ENCODE assay signal across 8 cellular contexts in the genomic region with DNA sequence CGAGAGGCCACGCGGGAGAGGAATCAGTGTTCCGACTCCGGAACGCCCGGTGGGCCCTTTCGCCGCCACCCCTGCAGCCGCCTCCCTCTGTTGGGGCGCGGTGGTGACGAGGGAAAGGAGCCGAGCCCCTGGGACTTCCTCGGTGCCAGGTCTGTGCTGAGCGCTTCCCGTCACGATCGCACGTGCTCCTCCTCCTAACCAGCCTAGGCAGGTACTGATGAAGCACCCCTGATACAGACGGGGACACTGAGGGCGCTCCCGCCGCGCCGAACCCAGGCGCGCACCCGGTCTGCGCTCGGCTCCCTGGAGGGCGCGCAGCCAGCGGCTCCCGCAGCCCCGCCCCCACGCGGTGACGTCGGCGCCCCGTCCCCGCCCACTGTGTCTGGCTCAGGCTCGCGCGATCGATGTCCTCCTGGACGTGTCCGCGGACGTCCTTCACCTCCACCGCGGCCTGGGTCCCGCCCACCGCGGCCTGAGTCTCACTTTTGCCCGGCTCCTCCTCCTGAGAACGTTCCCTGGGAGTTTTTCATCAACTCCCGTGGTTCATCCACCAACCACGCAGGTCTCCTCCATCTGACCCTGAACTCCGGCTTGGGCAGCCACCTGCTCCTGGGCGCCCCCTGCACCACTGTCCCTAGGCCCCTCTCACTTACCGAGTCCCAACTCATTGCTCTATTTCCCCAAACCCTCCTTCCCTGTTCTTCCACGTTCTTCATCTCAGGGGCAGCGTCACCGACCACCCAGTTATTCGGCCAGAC. TPM values are rescaled to one million over a fixed set of nuclear protein-coding genes. Genes with fewer than 3 reads are reported as not detected.
DNase-seq lines count a peak whose midpoint lies in the region; ATAC-seq and TF ChIP-seq lines count a peak whose summit lies in the region.

No MANE protein-coding gene starts in this region.

- H4K20me1 ChIP-seq in fibroblast of lung (ENCODE audit: control insufficient read depth, extremely low read depth, insufficient read depth, low read length), result no peaks in the 10 kb centered on the region

- peak overlapping the region; percentile 73 for H3K4me3 Mint-ChIP-seq in activated T-cell treated with anti-CD3 and anti-CD28 coated beads, Interleukin-2, amount 50 U/mL, for 24 hours
- peak overlapping the region; percentile 72 to 90 (median 85) for H3K4me3 Mint-ChIP-seq in naive thymus-derived CD8-positive, alpha-beta T cell

- ATAC-seq in GM18511 (IDR thresholded peaks at IDR 0.05; ENCODE audit: unreplicated experiment), result peak; percentile 83
- ATAC-seq in HG03139 (IDR thresholded peaks at IDR 0.05; ENCODE audit: unreplicated experiment), result peak; percentile 70
- peak; percentile 73 to 87 for ATAC-seq in naive thymus-derived CD8-positive, alpha-beta T cell

- H3K79me2 ChIP-seq in fibroblast of lung (ENCODE audit: control insufficient read depth, insufficient read depth, low read length), result no peaks in the 10 kb centered on the region

- POLR2A ChIA-PET in naive thymus-derived CD8-positive, alpha-beta T cell (lab: Charles Lee), result no interaction called here

- H3K4me3 ChIP-seq in NT2/D1 (ENCODE audit: insufficient read length, low read depth), result peak overlapping the region; percentile 72
- H3K4me3 ChIP-seq in fibroblast of lung (replicated peaks in 1 of 4; ENCODE audit: control extremely low read depth in 1 of 4, insufficient read depth in 1 of 4, low read depth in 3 of 4, low read length in 4 of 4), result peak overlapping the region; percentile 38 to 62 (median 56)

- no peaks in the 10 kb centered on the region for H3K36me3 ChIP-seq in NT2/D1 (ENCODE audit: insufficient read depth, insufficient read length, low read length)
- no peaks in the 10 kb centered on the region for H3K36me3 ChIP-seq in fibroblast of lung (ENCODE audit: control insufficient read depth, insufficient read depth, low read length)

- H3K4me1 ChIP-seq in NT2/D1 (ENCODE audit: insufficient read depth, insufficient read length) (peaks cover 2% of the 10 kb centered on the region), fibroblast of lung (ENCODE audit: control insufficient read depth, extremely low read depth, insufficient read depth, low read length) (no peaks in the 10 kb centered on the region)

- DNase-seq in 8988T, result peak; percentile 86
- no peak for DNase-seq in NT2/D1 (ENCODE audit: low read depth, low spot score)
- DNase-seq in activated T-cell treated with anti-CD3 and anti-CD28 coated beads, Interleukin-2, amount 50 U/mL, for 24 hours, result peak; percentile 86
- DNase-seq in fibroblast of lung (ENCODE audit: low read depth in 2 of 2), result peak; percentile 35 to 44
- peak; percentile 14 to 66 (median 42) for DNase-seq in naive thymus-derived CD8-positive, alpha-beta T cell
- DNase-seq in stimulated activated naive CD4-positive, alpha-beta T cell (lab: John Stamatoyannopoulos, UW), result peak in 5 of 6 experiments; percentile 7 to 44 (median 31)

- H3K4me2 ChIP-seq in fibroblast of lung (ENCODE audit: extremely low read depth, insufficient read depth, low read length), result peak overlapping the region; percentile 76

- H3K9me3 ChIP-seq in NT2/D1 (ENCODE audit: insufficient read depth, low read length) (no peaks in the 10 kb centered on the region), fibroblast of lung (ENCODE audit: control insufficient read depth, insufficient read depth, low read depth, low read length) (no peaks in the 10 kb centered on the region)

- no peak overlapping the region for H3K27ac Mint-ChIP-seq in activated T-cell treated with anti-CD3 and anti-CD28 coated beads, Interleukin-2, amount 50 U/mL, for 24 hours
- H3K27ac Mint-ChIP-seq in naive thymus-derived CD8-positive, alpha-beta T cell, result peak overlapping the region in 2 of 10 donors; percentile 32 to 37

- H3K27ac ChIP-seq in fibroblast of lung (ENCODE audit: insufficient read depth, low read length), result no peak overlapping the region

- H3K27me3 Mint-ChIP-seq in activated T-cell treated with anti-CD3 and anti-CD28 coated beads, Interleukin-2, amount 50 U/mL, for 24 hours, result peaks cover 74% of the 10 kb centered on the region
- H3K27me3 Mint-ChIP-seq in naive thymus-derived CD8-positive, alpha-beta T cell, result peaks cover 29 to 83% (median 47%) of the 10 kb centered on the region in 5 donors

- H3K4me1 Mint-ChIP-seq in activated T-cell treated with anti-CD3 and anti-CD28 coated beads, Interleukin-2, amount 50 U/mL, for 24 hours (ENCODE audit: low read depth), result peaks cover 11% of the 10 kb centered on the region
- H3K4me1 Mint-ChIP-seq in naive thymus-derived CD8-positive, alpha-beta T cell, result peaks cover 8 to 21% (median 11%) of the 10 kb centered on the region in 4 donors

- peak overlapping the region; percentile 75 for H2AFZ ChIP-seq in fibroblast of lung (ENCODE audit: low read length)

- peaks cover 44% of the 10 kb centered on the region for H3K27me3 ChIP-seq in NT2/D1 (ENCODE audit: insufficient read depth, insufficient read length)
- no peaks in the 10 kb centered on the region for H3K27me3 ChIP-seq in fibroblast of lung (ENCODE audit: control insufficient read depth, insufficient read depth, low read length)

- H3K9me3 Mint-ChIP-seq in activated T-cell treated with anti-CD3 and anti-CD28 coated beads, Interleukin-2, amount 50 U/mL, for 24 hours, result no peaks in the 10 kb centered on the region
- peaks cover 0 to 6% (median under 1%) of the 10 kb centered on the region in 9 donors for H3K9me3 Mint-ChIP-seq in naive thymus-derived CD8-positive, alpha-beta T cell

- H3K36me3 Mint-ChIP-seq in activated T-cell treated with anti-CD3 and anti-CD28 coated beads, Interleukin-2, amount 50 U/mL, for 24 hours (ENCODE audit: low read depth), result no peaks in the 10 kb centered on the region
- H3K36me3 Mint-ChIP-seq in naive thymus-derived CD8-positive, alpha-beta T cell, result no peaks in the 10 kb centered on the region

- H3K9ac ChIP-seq in NT2/D1 (ENCODE audit: insufficient read length, low read depth) (peak overlapping the region; percentile 83), fibroblast of lung (ENCODE audit: insufficient read depth, low read length) (no peak overlapping the region)

- TF ChIP-seq CTCF in fibroblast of lung (conservative IDR thresholded peaks at IDR 0.05 in 1 of 2, IDR thresholded peaks at IDR 0.05 in 1 of 2; ENCODE audit: low read depth in 1 of 2, low read length in 2 of 2), result no peak

RNA-seq across cellular contexts. Expression of a gene that starts 2.6 kb away (rescaled TPM):
- total RNA-seq in fibroblast of lung, result not detected in 2 replicates
- polyA plus RNA-seq in fibroblast of lung, result not detected in 2 replicates
- polyA plus RNA-seq in fibroblast of lung (2012), result not detected in 2 replicates
- not detected in 2 replicates for polyA minus RNA-seq in fibroblast of lung (ENCODE audit: low replicate concordance)
- total RNA-seq in naive thymus-derived CD8-positive, alpha-beta T cell, result not detected
- not detected for polyA plus RNA-seq in naive thymus-derived CD8-positive, alpha-beta T cell

RNA-seq across cellular contexts. Expression of a gene that starts 12.4 kb away (rescaled TPM):
- total RNA-seq in fibroblast of lung, result not detected in 2 replicates
- polyA plus RNA-seq in fibroblast of lung, result not detected in 2 replicates
- not detected in 2 replicates for polyA plus RNA-seq in fibroblast of lung (2012)
- polyA minus RNA-seq in fibroblast of lung (ENCODE audit: low replicate concordance), result 4.2 TPM in 1 of 2 replicates, not detected in the other
- not detected for total RNA-seq in naive thymus-derived CD8-positive, alpha-beta T cell
- not detected for polyA plus RNA-seq in naive thymus-derived CD8-positive, alpha-beta T cell

RNA-seq across cellular contexts. Expression of a gene that starts 18.8 kb away (rescaled TPM):
- not detected in 2 replicates for total RNA-seq in fibroblast of lung
- not detected in 2 replicates for polyA plus RNA-seq in fibroblast of lung
- polyA plus RNA-seq in fibroblast of lung (2012), result not detected in 2 replicates
- polyA minus RNA-seq in fibroblast of lung (ENCODE audit: low replicate concordance), result not detected in 2 replicates
- total RNA-seq in naive thymus-derived CD8-positive, alpha-beta T cell, result not detected
- polyA plus RNA-seq in naive thymus-derived CD8-positive, alpha-beta T cell, result not detected

RNA-seq across cellular contexts. Expression of a gene that starts 37.3 kb away (rescaled TPM):
- total RNA-seq in fibroblast of lung, result not detected in 2 replicates
- polyA plus RNA-seq in fibroblast of lung, result not detected in 2 replicates
- polyA plus RNA-seq in fibroblast of lung (2012), result not detected in 2 replicates
- polyA minus RNA-seq in fibroblast of lung (ENCODE audit: low replicate concordance), result not detected in 2 replicates
- total RNA-seq in naive thymus-derived CD8-positive, alpha-beta T cell, result not detected
- polyA plus RNA-seq in naive thymus-derived CD8-positive, alpha-beta T cell, result not detected

RNA-seq across cellular contexts. Expression of a gene that starts 45.7 kb away (rescaled TPM):
- total RNA-seq in fibroblast of lung, result not detected in 2 replicates
- not detected in 2 replicates for polyA plus RNA-seq in fibroblast of lung
- not detected in 2 replicates for polyA plus RNA-seq in fibroblast of lung (2012)
- polyA minus RNA-seq in fibroblast of lung (ENCODE audit: low replicate concordance), result not detected in 2 replicates
- total RNA-seq in naive thymus-derived CD8-positive, alpha-beta T cell, result not detected
- under 1 TPM in 1 of 3 donors, not detected in 2; 0.14 TPM for polyA plus RNA-seq in naive thymus-derived CD8-positive, alpha-beta T cell
